ENCODE assay signal across 12 cellular contexts in the genomic region with DNA sequence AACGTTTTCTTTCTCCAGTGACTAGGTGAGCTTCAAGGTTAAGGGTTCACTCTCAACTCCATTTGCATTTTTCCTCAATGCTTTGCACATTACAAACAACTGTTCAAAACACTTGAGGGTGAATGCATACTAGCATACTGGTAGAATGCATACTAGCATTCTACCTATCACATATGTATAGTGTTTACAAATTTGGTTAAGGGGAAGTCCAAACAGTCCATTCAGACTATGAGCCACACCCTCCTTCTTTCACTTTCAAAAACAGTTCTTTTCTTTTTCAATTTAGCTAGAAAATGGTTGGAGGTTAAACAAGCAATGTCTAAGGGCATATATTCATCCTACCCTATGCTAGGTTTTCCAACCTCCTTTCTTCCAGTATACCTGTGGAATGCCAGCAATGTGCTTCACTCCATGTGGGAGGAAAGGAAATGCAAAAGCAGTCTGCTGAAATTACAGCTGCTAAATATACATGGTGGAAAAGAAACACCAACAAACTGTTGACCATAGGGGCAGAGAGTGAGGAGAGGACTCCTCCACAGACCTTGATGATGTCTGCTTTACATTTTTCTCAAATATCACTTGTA.
DNase-seq lines count a peak whose midpoint lies in the region; ATAC-seq, FAIRE-seq and TF ChIP-seq lines count a peak whose summit lies in the region.
"Had no signal": no experiment of that assay in that cellular context is flagged by ENCODE, and none has a peak within 500 bp of the region (broad histone marks: within the 10 kb centered on the region; RNA-seq: fewer than 3 reads in every experiment).

No MANE protein-coding gene starts in this region.

- H3K27me3 ChIP-seq in KMS-11 (ENCODE audit: insufficient read depth, low read depth): no peaks in the 10 kb centered on the region

- no peak for TF ChIP-seq CTCF in KMS-11 (conservative IDR thresholded peaks at IDR 0.05; ENCODE audit: low read depth, low read length)

- no peak for DNase-seq in activated naive CD4-positive, alpha-beta T cell treated with anti-CD3 and anti-CD28 coated beads for 36 hours
- DNase-seq in activated naive CD4-positive, alpha-beta T cell treated with anti-CD3 and anti-CD28 coated beads, Interleukin-2, amount 50 U/mL, for 16 hours: no peak
- DNase-seq in stimulated activated naive CD8-positive, alpha-beta T cell treated with anti-CD3 and anti-CD28 coated beads, Interleukin-15, amount 100 ng/mL, for 72 hours: no peak
- DNase-seq in urothelium cell line (ENCODE audit: low spot score): no peak
- DNase-seq in cardiac septum (ENCODE audit: low spot score): no peak
- no peak for DNase-seq in head of caudate nucleus
- DNase-seq: amygdala, NCI-H1436 had no signal

- CTCF ChIA-PET in activated naive CD4-positive, alpha-beta T cell treated with anti-CD3 and anti-CD28 coated beads for 36 hours (lab: Charles Lee): interaction anchor here (1.2 kb wide), 1 partner anchor 11 kb away, joined by 3 read pairs; no protein-coding TSS in a partner anchor

- no peaks in the 10 kb centered on the region for H3K36me3 ChIP-seq in KMS-11 (ENCODE audit: insufficient read depth)

- peaks cover 23% of the 10 kb centered on the region for H3K4me1 Mint-ChIP-seq in activated naive CD4-positive, alpha-beta T cell treated with anti-CD3 and anti-CD28 coated beads for 36 hours (ENCODE audit: low read depth)
- peaks cover 29% of the 10 kb centered on the region for H3K4me1 Mint-ChIP-seq in stimulated activated naive CD8-positive, alpha-beta T cell treated with anti-CD3 and anti-CD28 coated beads, Interleukin-15, amount 100 ng/mL, for 72 hours

- H3K27ac ChIP-seq in KMS-11: peak overlapping the region; percentile 8; the same call in 1 of the 2 replicates
- H3K27ac ChIP-seq: SK-N-MC had no signal

- H3K27ac Mint-ChIP-seq in activated naive CD4-positive, alpha-beta T cell treated with anti-CD3 and anti-CD28 coated beads for 36 hours: peak overlapping the region; percentile 10
- peak overlapping the region in 1 of 2 donors; percentile 82 for H3K27ac Mint-ChIP-seq in stimulated activated naive CD8-positive, alpha-beta T cell treated with anti-CD3 and anti-CD28 coated beads, Interleukin-15, amount 100 ng/mL, for 72 hours

- H3K9ac ChIP-seq in KMS-11: no peak overlapping the region

- no peak overlapping the region for H2AFZ ChIP-seq in KMS-11 (ENCODE audit: low read depth)

- no peak for FAIRE-seq in urothelium cell line (lab: Jason Lieb, UNC)

- peaks cover 47% of the 10 kb centered on the region for H3K36me3 Mint-ChIP-seq in activated naive CD4-positive, alpha-beta T cell treated with anti-CD3 and anti-CD28 coated beads for 36 hours (ENCODE audit: low read depth)

- H3K9me3 Mint-ChIP-seq in activated naive CD4-positive, alpha-beta T cell treated with anti-CD3 and anti-CD28 coated beads for 36 hours: peaks cover 7% of the 10 kb centered on the region
- H3K9me3 Mint-ChIP-seq in stimulated activated naive CD8-positive, alpha-beta T cell treated with anti-CD3 and anti-CD28 coated beads, Interleukin-15, amount 100 ng/mL, for 72 hours: peaks cover 15 to 19% of the 10 kb centered on the region in 2 donors

- no peaks in the 10 kb centered on the region for H4K20me1 ChIP-seq in KMS-11 (ENCODE audit: insufficient read depth)

- H3K4me3 ChIP-seq in KMS-11 (IDR thresholded peaks at IDR 0.05; ENCODE audit: insufficient read depth, low read depth, low read length): no peak overlapping the region
- H3K4me3 ChIP-seq: SK-N-MC had no signal

- peak overlapping the region; percentile 34; the same call in 1 of the 2 replicates for H3K4me2 ChIP-seq in KMS-11

- H3K4me3 Mint-ChIP-seq in activated naive CD4-positive, alpha-beta T cell treated with anti-CD3 and anti-CD28 coated beads for 36 hours: no peak overlapping the region
- peak overlapping the region in 1 of 2 donors; percentile 5 for H3K4me3 Mint-ChIP-seq in stimulated activated naive CD8-positive, alpha-beta T cell treated with anti-CD3 and anti-CD28 coated beads, Interleukin-15, amount 100 ng/mL, for 72 hours
- H3K4me3 Mint-ChIP-seq: natural killer cell treated with Interleukin-12 subunit alpha and Interleukin-12 subunit beta and Interleukin-15 and Interleukin-18, amount 100 ng/mL, for 72 hours had no signal

- ATAC-seq in HG02763 (IDR thresholded peaks at IDR 0.05; ENCODE audit: unreplicated experiment): peak; percentile 63
- peak; percentile 77 for ATAC-seq in stimulated activated naive CD8-positive, alpha-beta T cell treated with anti-CD3 and anti-CD28 coated beads, Interleukin-15, amount 100 ng/mL, for 72 hours

- intact Hi-C loops in activated naive CD4-positive, alpha-beta T cell treated with anti-CD3 and anti-CD28 coated beads for 36 hours (cut with micrococcal nuclease): loop anchor here (2.0 to 5.0 kb wide), 3 partner anchors 36 to 392 kb away; no protein-coding TSS in a partner anchor
- intact Hi-C loops in cardiac septum (cut with DNase I): no loop called here
- intact Hi-C loops in head of caudate nucleus (cut with DNase I): no loop called here

- H3K4me1 ChIP-seq in KMS-11 (ENCODE audit: low read depth, poor library complexity, severe bottlenecking): peaks cover 23% of the 10 kb centered on the region

- H3K79me2 ChIP-seq in KMS-11 (ENCODE audit: insufficient read depth, low read depth): no peaks in the 10 kb centered on the region

- no peaks in the 10 kb centered on the region for H3K27me3 Mint-ChIP-seq in activated naive CD4-positive, alpha-beta T cell treated with anti-CD3 and anti-CD28 coated beads for 36 hours (ENCODE audit: low read depth)
- no peaks in the 10 kb centered on the region for H3K27me3 Mint-ChIP-seq in stimulated activated naive CD8-positive, alpha-beta T cell treated with anti-CD3 and anti-CD28 coated beads, Interleukin-15, amount 100 ng/mL, for 72 hours
- H3K27me3 Mint-ChIP-seq: natural killer cell treated with Interleukin-12 subunit alpha and Interleukin-12 subunit beta and Interleukin-15 and Interleukin-18, amount 100 ng/mL, for 72 hours had no signal
